Comparison of ENCODE assay signal across 21 cellular contexts in genomic region chr17:78075011-78075410, GRCh38. TPM values are rescaled to one million over a fixed set of nuclear protein-coding genes. Genes with fewer than 3 reads are reported as not detected.
DNase-seq lines count a peak whose midpoint lies in the region; ATAC-seq and TF ChIP-seq lines count a peak whose summit lies in the region.
"Had no signal": no experiment of that assay in that cellular context is flagged by ENCODE, and none has a peak within 500 bp of the region (broad histone marks: within the 10 kb centered on the region; RNA-seq: fewer than 3 reads in every experiment).

No MANE protein-coding gene starts in this region.

- no peak overlapping the region for H3K56ac ChIP-seq in IMR-90 (ENCODE audit: extremely low read depth, insufficient read depth, low read length)

- no peaks in the 10 kb centered on the region for H3K4me1 Mint-ChIP-seq in nephron progenitor cell
- H3K4me1 Mint-ChIP-seq: B cell; CD4-positive, CD25-positive, alpha-beta regulatory T cell; CD8-positive, alpha-beta memory T cell had no signal

- WGBS in IMR-90 (ENCODE audit: extremely low coverage in 2 of 2, insufficient read length in 1 of 2), 2 experiments = no CpG with 5 or more reads among the region's 10 CpGs
- 76 to 94% methylated on average over 4 to 6 of the region's 10 CpGs for WGBS in gastroesophageal sphincter (ENCODE audit: low coverage in 1 of 2), 2 donors

- H3K18ac ChIP-seq in IMR-90 (ENCODE audit: low read depth, low read length) = no peak overlapping the region

- no peaks in the 10 kb centered on the region for H4K20me1 ChIP-seq in IMR-90 (ENCODE audit: insufficient read depth, low read length)
- H4K20me1 ChIP-seq: BLaER1 treated with 17β-estradiol and CSF1 and Interleukin-3, amounts not matched to agents 10 nM and 100 nM had no signal

- in situ Hi-C loops in IMR-90 (cut with MboI; ENCODE audit: low sequenced_read_pairs) = no loop called here

- H3K27ac ChIP-seq in IMR-90 (ENCODE audit: insufficient read depth, low read length) (no peak overlapping the region), cingulate gyrus (ENCODE audit: low read depth, low read length) (peak overlapping the region; percentile 41), temporal lobe (ENCODE audit: low read depth, low read length) (peak overlapping the region; percentile 91), gastroesophageal sphincter (no peak overlapping the region)
- H3K27ac ChIP-seq: BLaER1 treated with 17β-estradiol and CSF1 and Interleukin-3, amounts not matched to agents 10 nM and 100 nM; GM23248; HL-60 had no signal

- peak overlapping the region; percentile 65 for H2AK9ac ChIP-seq in IMR-90 (replicated peaks; ENCODE audit: low read depth, low read length, poor library complexity)

- no peak overlapping the region for H4K91ac ChIP-seq in IMR-90 (ENCODE audit: insufficient read depth, low read depth, low read length)

- no peak overlapping the region for H2AK5ac ChIP-seq in IMR-90 (ENCODE audit: low read depth, low read length)

- CTCF ChIA-PET in IMR-90 (lab: Yijun Ruan, JAX) = interaction anchor here (2.4 kb wide), 1 partner anchor 10 kb away, joined by 6 read pairs; no protein-coding TSS in a partner anchor

- no peak for TF ChIP-seq EP300 in gastroesophageal sphincter (IDR thresholded peaks at IDR 0.05)

- intact Hi-C loops in IMR-90 (cut with micrococcal nuclease) = no loop called here

- H3K4me3 ChIP-seq in IMR-90 (ENCODE audit: insufficient read depth, low read depth, low read length) = no peak overlapping the region
- H3K4me3 ChIP-seq in gastroesophageal sphincter = no peak overlapping the region
- H3K4me3 ChIP-seq: BLaER1 treated with 17β-estradiol and CSF1 and Interleukin-3, amounts not matched to agents 10 nM and 100 nM; GM12878; GM23248 had no signal

- H3K4me3 Mint-ChIP-seq in nephron progenitor cell = no peak overlapping the region
- H3K4me3 Mint-ChIP-seq: B cell; CD4-positive, CD25-positive, alpha-beta regulatory T cell; CD8-positive, alpha-beta memory T cell had no signal

- no peak overlapping the region for H4K8ac ChIP-seq in IMR-90 (ENCODE audit: low read depth in 2 of 2, low read length in 2 of 2)

- no peaks in the 10 kb centered on the region for H3K27me3 Mint-ChIP-seq in nephron progenitor cell (ENCODE audit: low read depth, poor library complexity)
- H3K27me3 Mint-ChIP-seq: B cell; CD4-positive, CD25-positive, alpha-beta regulatory T cell; CD8-positive, alpha-beta memory T cell had no signal

- DNase-seq in IMR-90 (no peak), nephron progenitor cell (no peak), CD1c-positive myeloid dendritic cell (ENCODE audit: extremely low spot score) (no peak)
- DNase-seq: 8988T; CD4-positive, CD25-positive, alpha-beta regulatory T cell; CD8-positive, alpha-beta memory T cell; COR-L47; DMS 273 treated with DMSO at 0.1 percent for 48 hours; DMS53; DND-41; EL; GM23248; HCEC 1CT had no signal

- H2BK15ac ChIP-seq in IMR-90 (ENCODE audit: low read depth, low read length) = no peak overlapping the region

- dilution Hi-C loops in IMR-90 (cut with HindIII; ENCODE audit: low sequenced_read_pairs, unreplicated experiment) = no loop called here

- H3K4me2 ChIP-seq in IMR-90 (ENCODE audit: low read depth, low read length) = no peak overlapping the region
- H3K4me2 ChIP-seq: BLaER1 treated with 17β-estradiol and CSF1 and Interleukin-3, amounts not matched to agents 10 nM and 100 nM had no signal

- TF ChIP-seq RAD21 in IMR-90 (IDR thresholded peaks at IDR 0.05; ENCODE audit: low read length) = no peak

- H3K36me3 ChIP-seq in IMR-90 (ENCODE audit: control insufficient read depth, insufficient read depth, low read length) (peaks cover 51% of the 10 kb centered on the region), gastroesophageal sphincter (peaks cover 0 to 100% of the 10 kb centered on the region in 2 donors)

- H2BK20ac ChIP-seq in IMR-90 (ENCODE audit: low read depth, low read length) = no peak overlapping the region

- POLR2A ChIA-PET in IMR-90 (lab: Charles Lee; ENCODE audit: unreplicated experiment) = no interaction called here

- H3K4ac ChIP-seq in IMR-90 (ENCODE audit: low read depth, low read length) = no peak overlapping the region

- ATAC-seq in IMR-90 (ENCODE audit: low read depth) = no peak
- ATAC-seq in GM18498 (IDR thresholded peaks at IDR 0.05; ENCODE audit: unreplicated experiment) = no peak
- no peak for ATAC-seq in gastroesophageal sphincter
- ATAC-seq: GM12878 had no signal

- BruUV-seq in IMR-90 (replicated peaks; lab: Mats Ljungman, UMichigan) = no TSS peak

- no peak overlapping the region for H4K5ac ChIP-seq in IMR-90 (ENCODE audit: low read depth, low read length)

- H3K36me3 Mint-ChIP-seq in nephron progenitor cell (ENCODE audit: low read depth) = peaks cover 89% of the 10 kb centered on the region

- no peaks in the 10 kb centered on the region for H3K79me1 ChIP-seq in IMR-90 (ENCODE audit: low read depth in 1 of 2, low read length in 2 of 2)

- no peak for TF ChIP-seq POLR2A in IMR-90 (IDR thresholded peaks at IDR 0.05; ENCODE audit: low read depth, low read length)
- no peak for TF ChIP-seq POLR2A in gastroesophageal sphincter (IDR thresholded peaks at IDR 0.05)

- no peak overlapping the region for H3K14ac ChIP-seq in IMR-90 (replicated peaks; ENCODE audit: low read depth, low read length)

- no peak overlapping the region for H3K23ac ChIP-seq in IMR-90 (ENCODE audit: low read depth, low read length)

- H3K9me3 ChIP-seq in IMR-90 (ENCODE audit: control insufficient read depth, insufficient read depth, low read length) = no peaks in the 10 kb centered on the region
- H3K9me3 ChIP-seq in gastroesophageal sphincter = no peaks in the 10 kb centered on the region
- H3K9me3 ChIP-seq: BLaER1 treated with 17β-estradiol and CSF1 and Interleukin-3, amounts not matched to agents 10 nM and 100 nM had no signal

- no peaks in the 10 kb centered on the region for H3K9me3 Mint-ChIP-seq in nephron progenitor cell
- H3K9me3 Mint-ChIP-seq: CD4-positive, CD25-positive, alpha-beta regulatory T cell; CD8-positive, alpha-beta memory T cell had no signal

- TF ChIP-seq CTCF in IMR-90 (conservative IDR thresholded peaks at IDR 0.05; ENCODE audit: low read depth, low read length) = no peak
- TF ChIP-seq CTCF in nephron progenitor cell (IDR thresholded peaks at IDR 0.05) = no peak
- TF ChIP-seq CTCF in gastroesophageal sphincter (IDR thresholded peaks at IDR 0.05) = no peak

- peak overlapping the region; percentile 74 for H3K27ac Mint-ChIP-seq in nephron progenitor cell
- H3K27ac Mint-ChIP-seq: B cell had no signal

- H3K4me1 ChIP-seq in IMR-90 (ENCODE audit: control insufficient read depth, insufficient read depth, low read length) (no peaks in the 10 kb centered on the region), gastroesophageal sphincter (peaks cover 0 to 5% (median 0%) of the 10 kb centered on the region in 3 donors)
- H3K4me1 ChIP-seq: BLaER1 treated with 17β-estradiol and CSF1 and Interleukin-3, amounts not matched to agents 10 nM and 100 nM had no signal

- no peaks in the 10 kb centered on the region for H3K9me1 ChIP-seq in IMR-90 (ENCODE audit: insufficient read depth, low read length)

- H3K9ac ChIP-seq in IMR-90 (ENCODE audit: low read depth, low read length) = no peak overlapping the region
- H3K9ac ChIP-seq: BLaER1 treated with 17β-estradiol and CSF1 and Interleukin-3, amounts not matched to agents 10 nM and 100 nM; GM23248 had no signal

- no peak overlapping the region for H2BK5ac ChIP-seq in IMR-90 (ENCODE audit: low read depth, low read length, poor library complexity, severe bottlenecking)

- H2AFZ ChIP-seq in IMR-90 (replicated peaks; ENCODE audit: low read length, poor library complexity) = peak overlapping the region; percentile 23
- H2AFZ ChIP-seq: GM23248 had no signal

- H3K27me3 ChIP-seq in IMR-90 (ENCODE audit: control insufficient read depth, insufficient read depth, low read length) (no peaks in the 10 kb centered on the region), gastroesophageal sphincter (no peaks in the 10 kb centered on the region)
- H3K27me3 ChIP-seq: BLaER1 treated with 17β-estradiol and CSF1 and Interleukin-3, amounts not matched to agents 10 nM and 100 nM had no signal

- no peak overlapping the region for H2BK120ac ChIP-seq in IMR-90 (ENCODE audit: low read depth, low read length)

TF ChIP-seq in IMR-90, 13 proteins besides CTCF, POLR2A, EP300 and RAD21:
- no peak for TF ChIP-seq RCOR1 (IDR thresholded peaks at IDR 0.05; ENCODE audit: insufficient replicate concordance, low read length)

RNA-seq across cellular contexts. Expression of gene TMC6, which starts 53.5 kb away (rescaled TPM):
- 0.28 TPM in 1 of 2 replicates, not detected in the other for total RNA-seq in IMR-90 (2012; rRNA removed)
- 0.19 and 0.32 TPM in 2 replicates for polyA plus RNA-seq in IMR-90 (2012; rRNA removed)
- 0.03 and 0.25 TPM in 2 replicates for polyA plus RNA-seq in IMR-90 (2012; cell fraction: cytosol; rRNA removed)
- polyA plus RNA-seq in IMR-90 (2012; cell fraction: nucleus; rRNA removed; ENCODE audit: low replicate concordance) = 0.63 and 1.1 TPM in 2 replicates
- 2.0 TPM for total RNA-seq in temporal lobe
- 10 to 100 TPM; 12.4 to 19.0 (median 15.5) TPM for total RNA-seq in gastroesophageal sphincter
- total RNA-seq: GM23248 had no signal
- polyA plus RNA-seq: GM23248 had no signal

RNA-seq across cellular contexts. Expression of gene TMC8, which starts 55.6 kb away (rescaled TPM):
- not detected in 2 replicates for total RNA-seq in IMR-90 (2012; rRNA removed)
- polyA plus RNA-seq in IMR-90 (2012; rRNA removed) = not detected in 2 replicates
- polyA plus RNA-seq in IMR-90 (2012; cell fraction: cytosol; rRNA removed) = not detected in 2 replicates
- polyA plus RNA-seq in IMR-90 (2012; cell fraction: nucleus; rRNA removed; ENCODE audit: low replicate concordance) = 0.01 TPM in 1 of 2 replicates, not detected in the other
- total RNA-seq in temporal lobe = 0.49 TPM
- 10 to 100 TPM in 1 of 4 donors, 1 to 10 TPM in 3; 1.7 to 12.0 (median 3.0) TPM for total RNA-seq in gastroesophageal sphincter
- total RNA-seq: GM23248 had no signal
- polyA plus RNA-seq: GM23248 had no signal

Comparison
In these comparisons a context has a peak if more than half of its experiments do, and no peak if none do; other contexts are left out.
1. H3K27ac ChIP-seq: peak in cingulate gyrus (single experiment) and temporal lobe (single experiment); none in IMR-90 (single experiment) and gastroesophageal sphincter (0 of 4).